39 cellular contexts compared by ENCODE assay signal in genomic region chr6:50457351-50457750, GRCh38.
"Had no signal": no experiment of that assay in that cellular context is flagged by ENCODE, and none has a peak within 500 bp of the region (broad histone marks: within the 10 kb centered on the region; RNA-seq: fewer than 3 reads in every experiment).

No MANE protein-coding gene starts in this region.

- H3K9me3 ChIP-seq: adrenal gland, ascending aorta, body of pancreas, breast epithelium had no signal

- ATAC-seq: activated naive CD8-positive, alpha-beta T cell treated with anti-CD3 and anti-CD28 coated beads, Interleukin-2, amount 50 U/mL, for 24 hours; activated T-cell treated with anti-CD3 and anti-CD28 coated beads, Interleukin-2, amount 50 U/mL, for 4 hours; activated T-cell treated with anti-CD3 and anti-CD28 coated beads, Interleukin-2, amount 50 U/mL, for 72 hours; activated T-helper 17 cell treated with anti-CD3 and anti-CD28 coated beads, Interleukin-2, amount 50 U/mL, for 72 hours; body of pancreas had no signal

- H3K36me3 Mint-ChIP-seq: activated naive CD4-positive, alpha-beta T cell treated with anti-CD3 and anti-CD28 coated beads, Interleukin-2, amount 10 ng/mL, durations not matched to agents 7 days and 5 days; activated naive CD4-positive, alpha-beta T cell treated with anti-CD3 and anti-CD28 coated beads, Interleukin-2, amount 50 U/mL, for 24 hours; activated naive CD8-positive, alpha-beta T cell; activated naive CD8-positive, alpha-beta T cell treated with anti-CD3 and anti-CD28 coated beads for 36 hours; activated naive CD8-positive, alpha-beta T cell treated with anti-CD3 and anti-CD28 coated beads, Interleukin-2, amount 10 ng/mL, durations not matched to agents 7 days and 5 days; brain had no signal

- H3K4me1 Mint-ChIP-seq: activated naive CD4-positive, alpha-beta T cell treated with anti-CD3 and anti-CD28 coated beads, Interleukin-2, amount 10 ng/mL, durations not matched to agents 7 days and 5 days; activated naive CD4-positive, alpha-beta T cell treated with anti-CD3 and anti-CD28 coated beads, Interleukin-2, amount 50 U/mL, for 24 hours; activated naive CD8-positive, alpha-beta T cell treated with anti-CD3 and anti-CD28 coated beads for 36 hours; activated naive CD8-positive, alpha-beta T cell treated with anti-CD3 and anti-CD28 coated beads, Interleukin-2, amount 10 ng/mL, durations not matched to agents 7 days and 5 days; activated naive CD8-positive, alpha-beta T cell treated with anti-CD3 and anti-CD28 coated beads, Interleukin-2, amount 50 U/mL, for 24 hours; activated T-helper 17 cell treated with anti-CD3 and anti-CD28 coated beads, Interleukin-2, amount 50 U/mL, for 72 hours; brain; central memory CD8-positive, alpha-beta T cell had no signal

- H3K4me3 Mint-ChIP-seq: activated naive CD4-positive, alpha-beta T cell treated with anti-CD3 and anti-CD28 coated beads for 36 hours; activated naive CD4-positive, alpha-beta T cell treated with anti-CD3 and anti-CD28 coated beads, Interleukin-2, amount 10 ng/mL, durations not matched to agents 7 days and 5 days; activated naive CD4-positive, alpha-beta T cell treated with anti-CD3 and anti-CD28 coated beads, Interleukin-2, amount 50 U/mL, for 24 hours; activated naive CD8-positive, alpha-beta T cell; activated naive CD8-positive, alpha-beta T cell treated with anti-CD3 and anti-CD28 coated beads for 36 hours; activated naive CD8-positive, alpha-beta T cell treated with anti-CD3 and anti-CD28 coated beads, Interleukin-2, amount 10 ng/mL, durations not matched to agents 7 days and 5 days; activated naive CD8-positive, alpha-beta T cell treated with anti-CD3 and anti-CD28 coated beads, Interleukin-2, amount 50 U/mL, for 24 hours; activated T-cell treated with anti-CD3 and anti-CD28 coated beads, Interleukin-2, amount 50 U/mL, for 24 hours; activated T-cell treated with anti-CD3 and anti-CD28 coated beads, Interleukin-2, amount 50 U/mL, for 4 hours; activated T-cell treated with anti-CD3 and anti-CD28 coated beads, Interleukin-2, amount 50 U/mL, for 72 hours; activated T-helper 1 cell treated with anti-CD3 and anti-CD28 coated beads, Interleukin-12 subunit alpha, Interleukin-12 subunit beta, Interleukin-2, Interleukin-4 antibody, amounts not matched to agents 30 ng/mL and 10 ng/mL and 1 ng/mL, durations not matched to agents 14 hours and 24 hours and 36 hours; activated T-helper 17 cell treated with anti-CD3 and anti-CD28 coated beads, Interleukin-2, amount 50 U/mL, for 72 hours; brain; central memory CD8-positive, alpha-beta T cell had no signal

- FAIRE-seq: astrocyte, bronchial epithelial cell had no signal

- H3K4me1 ChIP-seq: adrenal gland, ascending aorta, body of pancreas, breast epithelium had no signal

- DNase-seq: activated effector memory CD4-positive, alpha-beta T cell treated with anti-CD3 and anti-CD28 coated beads, Interleukin-2, amount 50 U/mL, for 16 hours; activated effector memory CD4-positive, alpha-beta T cell treated with Interleukin-2 at 50 U/mL for 16 hours; activated gamma-delta T cell; activated gamma-delta T cell treated with Interleukin-2 at 50 U/mL for 16 hours; activated naive CD4-positive, alpha-beta T cell; activated naive CD4-positive, alpha-beta T cell treated with anti-CD3 and anti-CD28 coated beads for 36 hours; activated naive CD4-positive, alpha-beta T cell treated with anti-CD3 and anti-CD28 coated beads, Interleukin-2, amount 10 ng/mL, durations not matched to agents 7 days and 5 days; activated naive CD4-positive, alpha-beta T cell treated with anti-CD3 and anti-CD28 coated beads, Interleukin-2, amount 50 U/mL, for 16 hours; activated naive CD4-positive, alpha-beta T cell treated with Interleukin-2 at 50 U/mL for 16 hours; activated naive CD8-positive, alpha-beta T cell treated with anti-CD3 and anti-CD28 coated beads for 36 hours; activated naive CD8-positive, alpha-beta T cell treated with anti-CD3 and anti-CD28 coated beads, Interleukin-2, amount 10 ng/mL, durations not matched to agents 7 days and 5 days; activated naive CD8-positive, alpha-beta T cell treated with anti-CD3 and anti-CD28 coated beads, Interleukin-2, amount 50 U/mL, for 24 hours; activated T-cell treated with anti-CD3 and anti-CD28 coated beads, Interleukin-2, amount 50 U/mL, for 1 hour; activated T-cell treated with anti-CD3 and anti-CD28 coated beads, Interleukin-2, amount 50 U/mL, for 24 hours; activated T-cell treated with anti-CD3 and anti-CD28 coated beads, Interleukin-2, amount 50 U/mL, for 4 hours; activated T-cell treated with anti-CD3 and anti-CD28 coated beads, Interleukin-2, amount 50 U/mL, for 48 hours; activated T-cell treated with anti-CD3 and anti-CD28 coated beads, Interleukin-2, amount 50 U/mL, for 72 hours; adrenal gland; amniotic stem cell; amygdala; anterior cingulate cortex; aorta; body of pancreas; brain microvascular endothelial cell; caudate nucleus; central memory CD4-positive, alpha-beta T cell; cerebellar nuclear complex had no signal

- H3K27me3 Mint-ChIP-seq: activated naive CD4-positive, alpha-beta T cell treated with anti-CD3 and anti-CD28 coated beads, Interleukin-2, amount 10 ng/mL, durations not matched to agents 7 days and 5 days; activated naive CD4-positive, alpha-beta T cell treated with anti-CD3 and anti-CD28 coated beads, Interleukin-2, amount 50 U/mL, for 24 hours; activated naive CD8-positive, alpha-beta T cell; activated naive CD8-positive, alpha-beta T cell treated with anti-CD3 and anti-CD28 coated beads for 36 hours; activated naive CD8-positive, alpha-beta T cell treated with anti-CD3 and anti-CD28 coated beads, Interleukin-2, amount 10 ng/mL, durations not matched to agents 7 days and 5 days; activated naive CD8-positive, alpha-beta T cell treated with anti-CD3 and anti-CD28 coated beads, Interleukin-2, amount 50 U/mL, for 24 hours; activated T-cell treated with anti-CD3 and anti-CD28 coated beads, Interleukin-2, amount 50 U/mL, for 24 hours; activated T-helper 17 cell treated with anti-CD3 and anti-CD28 coated beads, Interleukin-2, amount 50 U/mL, for 72 hours; central memory CD8-positive, alpha-beta T cell had no signal

- H3K27ac ChIP-seq: adrenal gland, ascending aorta, body of pancreas, brain microvascular endothelial cell, breast epithelium, cardiac muscle cell had no signal

- H3K27ac Mint-ChIP-seq: activated naive CD4-positive, alpha-beta T cell treated with anti-CD3 and anti-CD28 coated beads for 36 hours; activated naive CD4-positive, alpha-beta T cell treated with anti-CD3 and anti-CD28 coated beads, Interleukin-2, amount 10 ng/mL, durations not matched to agents 7 days and 5 days; activated naive CD4-positive, alpha-beta T cell treated with anti-CD3 and anti-CD28 coated beads, Interleukin-2, amount 50 U/mL, for 24 hours; activated naive CD8-positive, alpha-beta T cell; activated naive CD8-positive, alpha-beta T cell treated with anti-CD3 and anti-CD28 coated beads for 36 hours; activated naive CD8-positive, alpha-beta T cell treated with anti-CD3 and anti-CD28 coated beads, Interleukin-2, amount 10 ng/mL, durations not matched to agents 7 days and 5 days; activated naive CD8-positive, alpha-beta T cell treated with anti-CD3 and anti-CD28 coated beads, Interleukin-2, amount 50 U/mL, for 24 hours; activated T-cell treated with anti-CD3 and anti-CD28 coated beads, Interleukin-2, amount 50 U/mL, for 24 hours; activated T-cell treated with anti-CD3 and anti-CD28 coated beads, Interleukin-2, amount 50 U/mL, for 72 hours; activated T-helper 1 cell treated with anti-CD3 and anti-CD28 coated beads, Interleukin-12 subunit alpha, Interleukin-12 subunit beta, Interleukin-2, Interleukin-4 antibody, amounts not matched to agents 30 ng/mL and 10 ng/mL and 1 ng/mL, durations not matched to agents 14 hours and 24 hours and 36 hours; activated T-helper 17 cell treated with anti-CD3 and anti-CD28 coated beads, Interleukin-2, amount 50 U/mL, for 72 hours; activated T-helper 2 cell treated with anti-CD3 and anti-CD28 coated beads, Interferon-gamma antibody, Interleukin-2, Interleukin-4, amounts not matched to agents 10 μg/mL and 5 μg/mL and 100 μg/mL, durations not matched to agents 14 hours and 24 hours and 36 hours; brain had no signal

- H3K36me3 ChIP-seq: adrenal gland, ascending aorta, brain microvascular endothelial cell, breast epithelium, cardiac muscle cell had no signal

- H3K9me3 Mint-ChIP-seq: activated naive CD4-positive, alpha-beta T cell treated with anti-CD3 and anti-CD28 coated beads for 36 hours; activated naive CD8-positive, alpha-beta T cell treated with anti-CD3 and anti-CD28 coated beads, Interleukin-2, amount 50 U/mL, for 24 hours; activated T-cell treated with anti-CD3 and anti-CD28 coated beads, Interleukin-2, amount 50 U/mL, for 4 hours; activated T-helper 1 cell treated with anti-CD3 and anti-CD28 coated beads, Interleukin-12 subunit alpha, Interleukin-12 subunit beta, Interleukin-2, Interleukin-4 antibody, amounts not matched to agents 30 ng/mL and 10 ng/mL and 1 ng/mL, durations not matched to agents 14 hours and 24 hours and 36 hours; activated T-helper 17 cell treated with anti-CD3 and anti-CD28 coated beads, Interleukin-2, amount 50 U/mL, for 72 hours; brain had no signal

- H3K27me3 ChIP-seq: adrenal gland, ascending aorta, body of pancreas, brain microvascular endothelial cell, breast epithelium, cardiac muscle cell had no signal

- H3K4me3 ChIP-seq: adrenal gland, ascending aorta, body of pancreas, breast epithelium, cardiac muscle cell had no signal
